16 cellular contexts compared by ENCODE assay signal in genomic region chr18:14922031-14922430, GRCh38.
DNase-seq lines count a peak whose midpoint lies in the region; ATAC-seq and TF ChIP-seq lines count a peak whose summit lies in the region.
"Had no signal": no experiment of that assay in that cellular context is flagged by ENCODE, and none has a peak within 500 bp of the region (broad histone marks: within the 10 kb centered on the region; RNA-seq: fewer than 3 reads in every experiment).

No MANE protein-coding gene starts in this region.

- H3K4me1 ChIP-seq in GM23338 (ENCODE audit: insufficient read depth) (no peaks in the 10 kb centered on the region), colonic mucosa (no peaks in the 10 kb centered on the region), mucosa of rectum (ENCODE audit: control insufficient read depth in 2 of 2, insufficient read depth in 2 of 2, low read length in 2 of 2) (peaks cover 18 to 33% of the 10 kb centered on the region in 2 donors), BE2C (no peaks in the 10 kb centered on the region)

- no peaks in the 10 kb centered on the region for H3K79me2 ChIP-seq in GM23338 (replicated peaks; ENCODE audit: insufficient read depth)

- H3K9me3 ChIP-seq in colonic mucosa (no peaks in the 10 kb centered on the region), mucosa of rectum (ENCODE audit: control insufficient read depth in 2 of 2, low read length in 2 of 2) (no peaks in the 10 kb centered on the region), BE2C (no peaks in the 10 kb centered on the region)

- H3K4me3 ChIP-seq in GM23338 (no peak overlapping the region), colonic mucosa (no peak overlapping the region), mucosa of rectum (ENCODE audit: low read length in 2 of 2) (no peak overlapping the region), BE2C (ENCODE audit: low read depth, low read length) (no peak overlapping the region)

- H3K36me3 Mint-ChIP-seq in GM23338 (ENCODE audit: low read depth), result peaks cover 20% of the 10 kb centered on the region
- H3K36me3 Mint-ChIP-seq: CD14-positive monocyte; CD8-positive, alpha-beta T cell had no signal

- H3K4me1 Mint-ChIP-seq in GM23338, result peaks cover 2% of the 10 kb centered on the region; the same call in 1 of the 3 replicates
- H3K4me1 Mint-ChIP-seq: CD14-positive monocyte, H9 had no signal

- H3K9ac ChIP-seq in colonic mucosa (ENCODE audit: low read depth in 2 of 2, low read length in 2 of 2) (no peak overlapping the region), mucosa of rectum (ENCODE audit: low read depth in 1 of 2, low read length in 2 of 2) (no peak overlapping the region)

- H3K4me2 ChIP-seq in GM23338, result no peak overlapping the region

- H3F3A ChIP-seq in GM23338 (replicated peaks; ENCODE audit: low read depth), result no peaks in the 10 kb centered on the region

- H3K27me3 ChIP-seq in GM23338 (ENCODE audit: insufficient read depth) (no peaks in the 10 kb centered on the region), colonic mucosa (no peaks in the 10 kb centered on the region), mucosa of rectum (ENCODE audit: control insufficient read depth in 2 of 2, insufficient read depth in 2 of 2, low read length in 2 of 2) (no peaks in the 10 kb centered on the region), BE2C (no peaks in the 10 kb centered on the region)

- ATAC-seq in GM23338 (peak; percentile 65), HG03378 (IDR thresholded peaks at IDR 0.05; ENCODE audit: unreplicated experiment) (no peak), GM21723 (IDR thresholded peaks at IDR 0.05; ENCODE audit: unreplicated experiment) (no peak)
- ATAC-seq: CD8-positive, alpha-beta T cell; HepG2 had no signal

- H3K9me3 Mint-ChIP-seq in GM23338, result peaks cover 92% of the 10 kb centered on the region
- H3K9me3 Mint-ChIP-seq: CD8-positive, alpha-beta T cell had no signal

- no peak overlapping the region for H2AFZ ChIP-seq in GM23338

- H3K27me3 Mint-ChIP-seq in GM23338 (ENCODE audit: insufficient read depth, low read depth, poor library complexity), result peaks cover 3% of the 10 kb centered on the region
- H3K27me3 Mint-ChIP-seq: B cell had no signal

- H3K9me2 ChIP-seq in GM23338 (ENCODE audit: insufficient read depth), result no peaks in the 10 kb centered on the region

- H4K20me1 ChIP-seq in GM23338 (replicated peaks; ENCODE audit: insufficient read depth), result no peaks in the 10 kb centered on the region

- intact Hi-C loops in colonic mucosa (cut with DNase I), result no loop called here

- no peak overlapping the region for H3K4me3 Mint-ChIP-seq in GM23338
- H3K4me3 Mint-ChIP-seq: B cell; CD14-positive monocyte; CD8-positive, alpha-beta T cell; H9 had no signal

- H3K36me3 ChIP-seq in GM23338 (ENCODE audit: insufficient read depth) (no peaks in the 10 kb centered on the region; the same call in none of the 2 replicates), colonic mucosa (no peaks in the 10 kb centered on the region), mucosa of rectum (ENCODE audit: control insufficient read depth in 2 of 2, insufficient read depth in 2 of 2, low read length in 2 of 2) (no peaks in the 10 kb centered on the region), BE2C (no peaks in the 10 kb centered on the region)

- H3K27ac Mint-ChIP-seq in GM23338, result no peak overlapping the region
- H3K27ac Mint-ChIP-seq: B cell; CD14-positive monocyte; CD8-positive, alpha-beta T cell; H9 had no signal

- no peak for DNase-seq in GM23338 (ENCODE audit: low spot score)
- DNase-seq in colonic mucosa, result no peak
- DNase-seq in DMS 273 (lab: John Stamatoyannopoulos, UW; ENCODE audit: unreplicated experiment), result no peak
- no peak for DNase-seq in BE2C
- DNase-seq: COR-L47, DMS53, GOT3, H9 had no signal

- peak overlapping the region; percentile 85 for H3K27ac ChIP-seq in 22Rv1
- no peak overlapping the region for H3K27ac ChIP-seq in GM23338 (ENCODE audit: low read depth)
- H3K27ac ChIP-seq in colonic mucosa, result peak overlapping the region; percentile 78
- H3K27ac ChIP-seq in mucosa of rectum (ENCODE audit: low read depth in 2 of 2, low read length in 2 of 2), result peak overlapping the region; percentile 91 to 93

- no peak for TF ChIP-seq CTCF in 22Rv1 (IDR thresholded peaks at IDR 0.05)
- TF ChIP-seq CTCF in GM23338 (conservative IDR thresholded peaks at IDR 0.05; ENCODE audit: low read depth in 2 of 2), result no peak
- TF ChIP-seq CTCF in colonic mucosa (IDR thresholded peaks at IDR 0.05), result no peak
- no peak for TF ChIP-seq CTCF in BE2C (IDR thresholded peaks at IDR 0.05; ENCODE audit: low read depth, low read length)

TF ChIP-seq in GM23338, 12 proteins besides CTCF, POLR2A, EP300 and RAD21 (continues in another document):
- no peak for TF ChIP-seq JUNB (IDR thresholded peaks at IDR 0.05; ENCODE audit: unreplicated experiment)
- TF ChIP-seq CREB1 (CRISPR knock-in tag; IDR thresholded peaks at IDR 0.05; ENCODE audit: low read depth), result no peak
- TF ChIP-seq REST (IDR thresholded peaks at IDR 0.05; ENCODE audit: unreplicated experiment), result no peak
